ENCODE assay signal across 10 cellular contexts in the genomic region with DNA sequence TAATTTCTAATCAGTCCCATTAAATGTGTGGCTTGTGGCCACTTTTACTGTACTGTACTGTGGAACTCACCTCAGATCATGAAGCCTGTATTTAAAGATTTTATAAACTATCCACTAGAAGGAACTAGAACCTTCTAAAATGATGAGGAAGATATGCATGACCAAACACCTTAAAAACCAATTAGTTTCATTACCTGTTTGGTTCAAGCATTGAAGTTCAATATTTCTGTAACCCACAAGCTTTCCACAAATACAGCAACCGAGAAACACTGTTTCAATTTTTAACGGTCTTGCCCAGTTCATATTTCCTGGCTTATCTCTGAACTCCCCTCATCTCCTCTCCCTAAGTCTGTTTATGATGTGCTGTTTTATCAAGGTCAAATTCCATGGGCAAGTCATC.
DNase-seq lines count a peak whose midpoint lies in the region; ATAC-seq and TF ChIP-seq lines count a peak whose summit lies in the region.
"Had no signal": no experiment of that assay in that cellular context is flagged by ENCODE, and none has a peak within 500 bp of the region (broad histone marks: within the 10 kb centered on the region; RNA-seq: fewer than 3 reads in every experiment).

No MANE protein-coding gene starts in this region.

- TF ChIP-seq POLR2A in GM18505 (IDR thresholded peaks at IDR 0.05; ENCODE audit: borderline replicate concordance, extremely low read depth, insufficient read depth, insufficient read length) = no peak
- no peak for TF ChIP-seq POLR2A in esophagus muscularis mucosa (IDR thresholded peaks at IDR 0.05; ENCODE audit: low read depth)

- H3K27ac ChIP-seq in esophagus muscularis mucosa (replicated peaks in 1 of 4) (no peak overlapping the region), left ventricle myocardium inferior (replicated peaks) (no peak overlapping the region)
- H3K27ac ChIP-seq: cardiac muscle cell had no signal

- DNase-seq in esophagus muscularis mucosa (ENCODE audit: extremely low spot score) (no peak), NCI-H82 treated with DMSO at 0.1 percent for 48 hours (lab: John Stamatoyannopoulos, UW; ENCODE audit: unreplicated experiment) (no peak), germinal center (ENCODE audit: low spot score) (no peak), left ventricle myocardium inferior (no peak)
- DNase-seq: BE2C had no signal

- TF ChIP-seq CTCF in esophagus muscularis mucosa (IDR thresholded peaks at IDR 0.05) (no peak), left ventricle myocardium inferior (IDR thresholded peaks at IDR 0.05; ENCODE audit: borderline replicate concordance) (no peak)

- no peak overlapping the region for H3K4me3 ChIP-seq in esophagus muscularis mucosa
- H3K4me3 ChIP-seq in left ventricle myocardium inferior = no peak overlapping the region
- H3K4me3 ChIP-seq: cardiac muscle cell had no signal

- peaks cover 0 to 6% (median 0%) of the 10 kb centered on the region in 4 donors for H3K9me3 ChIP-seq in esophagus muscularis mucosa
- peaks cover 10% of the 10 kb centered on the region for H3K9me3 ChIP-seq in left ventricle myocardium inferior (replicated peaks)
- H3K9me3 ChIP-seq: BE2C had no signal

- 44% methylated on average over 2 of the region's 2 CpGs for WGBS in esophagus muscularis mucosa

- H3K36me3 ChIP-seq in esophagus muscularis mucosa (no peaks in the 10 kb centered on the region), left ventricle myocardium inferior (no peaks in the 10 kb centered on the region)
- H3K36me3 ChIP-seq: BE2C, cardiac muscle cell had no signal

- ATAC-seq in GM18505 (IDR thresholded peaks at IDR 0.05; ENCODE audit: unreplicated experiment) = peak; percentile 66
- peak; percentile 77 for ATAC-seq in GM19468 (IDR thresholded peaks at IDR 0.05; ENCODE audit: extremely low read depth, unreplicated experiment)
- peak; percentile 83 for ATAC-seq in HG02885 (IDR thresholded peaks at IDR 0.05; ENCODE audit: poor library complexity, unreplicated experiment)
- peak; percentile 68 for ATAC-seq in HG03558 (IDR thresholded peaks at IDR 0.05; ENCODE audit: extremely low read depth, unreplicated experiment)

- H3K27me3 ChIP-seq in esophagus muscularis mucosa (no peaks in the 10 kb centered on the region), left ventricle myocardium inferior (ENCODE audit: low read depth) (peaks cover 7% of the 10 kb centered on the region)
- H3K27me3 ChIP-seq: BE2C, cardiac muscle cell had no signal

- TF ChIP-seq EP300 in esophagus muscularis mucosa (IDR thresholded peaks at IDR 0.05) = no peak

- intact Hi-C loops in esophagus muscularis mucosa (cut with DNase I) (no loop called here), left ventricle myocardium inferior (cut with micrococcal nuclease) (no loop called here)

- H3K4me1 ChIP-seq in esophagus muscularis mucosa (no peaks in the 10 kb centered on the region), left ventricle myocardium inferior (no peaks in the 10 kb centered on the region)
- H3K4me1 ChIP-seq: BE2C had no signal
